Comparison of ENCODE assay signal across 1 cellular context in the genomic region with DNA sequence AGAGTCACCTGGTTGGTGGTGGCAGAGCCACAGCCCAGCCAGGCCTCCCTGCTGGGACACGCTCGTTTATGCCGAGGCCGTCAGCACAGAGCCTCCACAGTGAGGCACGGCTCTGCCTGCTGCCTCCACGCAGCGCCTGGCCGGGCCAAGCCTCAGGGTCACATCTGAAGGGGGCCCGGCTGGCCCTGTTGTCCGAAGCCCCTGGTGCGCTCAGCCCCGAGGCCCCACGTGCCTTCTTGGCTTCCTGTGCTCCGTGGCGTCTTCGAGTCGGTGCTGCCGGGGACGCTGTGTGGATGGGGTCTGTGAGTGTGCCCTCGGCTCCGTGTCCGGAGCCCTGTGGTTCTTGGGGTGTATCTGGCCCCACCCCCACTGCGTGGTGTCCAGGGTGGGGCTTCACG.
TF ChIP-seq lines count a peak whose summit lies in the region.

No MANE protein-coding gene starts in this region.

TF ChIP-seq in H1, 55 proteins besides CTCF, POLR2A, EP300 and RAD21:
- TF ChIP-seq CBX8 (IDR thresholded peaks at IDR 0.05; ENCODE audit: borderline replicate concordance, low read depth, low read length) (no peak), SAP30 (IDR thresholded peaks at IDR 0.05; ENCODE audit: insufficient read depth, insufficient replicate concordance, low read length) (no peak), FOSL1 (IDR thresholded peaks at IDR 0.05; ENCODE audit: insufficient read depth, low read depth, low read length) (no peak), RBBP5 (IDR thresholded peaks at IDR 0.05; ENCODE audit: borderline replicate concordance, low read depth, low read length) (no peak), POU5F1 (IDR thresholded peaks at IDR 0.05; ENCODE audit: low read depth, low read length) (no peak), CREB1 (IDR thresholded peaks at IDR 0.05) (no peak), SP1 (IDR thresholded peaks at IDR 0.05; ENCODE audit: low read depth, low read length) (no peak), SIRT6 (IDR thresholded peaks at IDR 0.05; ENCODE audit: low read length) (no peak), ATF3 (IDR thresholded peaks at IDR 0.05; ENCODE audit: insufficient read depth, low read depth, low read length) (no peak), KDM4A (IDR thresholded peaks at IDR 0.05; ENCODE audit: low read depth, low read length, severe bottlenecking) (no peak), ATF2 (IDR thresholded peaks at IDR 0.05; ENCODE audit: low read length) (no peak), TAF1 (IDR thresholded peaks at IDR 0.05; ENCODE audit: low read depth, low read length) (no peak), CBX5 (IDR thresholded peaks at IDR 0.05; ENCODE audit: low read depth, low read length) (no peak), EGR1 (IDR thresholded peaks at IDR 0.05; ENCODE audit: borderline replicate concordance, low read depth, low read length) (no peak), SIX5 (IDR thresholded peaks at IDR 0.05; ENCODE audit: low read depth, low read length) (no peak), KDM5A (IDR thresholded peaks at IDR 0.05; ENCODE audit: low read length) (no peak)
